Comparison of ENCODE assay signal across 1 cellular context in the genomic region with DNA sequence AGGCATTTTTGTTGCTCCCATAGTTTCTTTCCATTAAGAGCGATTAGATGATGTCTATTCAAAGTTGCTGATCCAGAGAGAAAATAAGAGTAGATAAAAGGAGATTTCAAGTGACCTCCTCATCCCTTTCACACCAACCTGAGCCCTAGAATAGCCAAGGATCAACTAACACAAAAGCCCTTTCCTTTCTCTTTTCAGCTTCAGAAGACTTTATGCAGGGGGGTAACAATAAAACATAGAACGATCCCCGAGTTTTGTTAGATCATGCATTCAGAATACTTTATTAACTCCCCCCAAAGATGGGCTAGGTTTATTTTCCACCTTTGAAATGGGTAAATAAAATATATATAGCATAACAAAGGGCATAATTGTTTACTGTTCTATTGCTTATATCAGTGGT.
TF ChIP-seq lines count a peak whose summit lies in the region.

No MANE protein-coding gene starts in this region.

TF ChIP-seq in H1, 55 proteins besides CTCF, POLR2A, EP300 and RAD21 (continued from another document):
- TF ChIP-seq, protein P1, sequence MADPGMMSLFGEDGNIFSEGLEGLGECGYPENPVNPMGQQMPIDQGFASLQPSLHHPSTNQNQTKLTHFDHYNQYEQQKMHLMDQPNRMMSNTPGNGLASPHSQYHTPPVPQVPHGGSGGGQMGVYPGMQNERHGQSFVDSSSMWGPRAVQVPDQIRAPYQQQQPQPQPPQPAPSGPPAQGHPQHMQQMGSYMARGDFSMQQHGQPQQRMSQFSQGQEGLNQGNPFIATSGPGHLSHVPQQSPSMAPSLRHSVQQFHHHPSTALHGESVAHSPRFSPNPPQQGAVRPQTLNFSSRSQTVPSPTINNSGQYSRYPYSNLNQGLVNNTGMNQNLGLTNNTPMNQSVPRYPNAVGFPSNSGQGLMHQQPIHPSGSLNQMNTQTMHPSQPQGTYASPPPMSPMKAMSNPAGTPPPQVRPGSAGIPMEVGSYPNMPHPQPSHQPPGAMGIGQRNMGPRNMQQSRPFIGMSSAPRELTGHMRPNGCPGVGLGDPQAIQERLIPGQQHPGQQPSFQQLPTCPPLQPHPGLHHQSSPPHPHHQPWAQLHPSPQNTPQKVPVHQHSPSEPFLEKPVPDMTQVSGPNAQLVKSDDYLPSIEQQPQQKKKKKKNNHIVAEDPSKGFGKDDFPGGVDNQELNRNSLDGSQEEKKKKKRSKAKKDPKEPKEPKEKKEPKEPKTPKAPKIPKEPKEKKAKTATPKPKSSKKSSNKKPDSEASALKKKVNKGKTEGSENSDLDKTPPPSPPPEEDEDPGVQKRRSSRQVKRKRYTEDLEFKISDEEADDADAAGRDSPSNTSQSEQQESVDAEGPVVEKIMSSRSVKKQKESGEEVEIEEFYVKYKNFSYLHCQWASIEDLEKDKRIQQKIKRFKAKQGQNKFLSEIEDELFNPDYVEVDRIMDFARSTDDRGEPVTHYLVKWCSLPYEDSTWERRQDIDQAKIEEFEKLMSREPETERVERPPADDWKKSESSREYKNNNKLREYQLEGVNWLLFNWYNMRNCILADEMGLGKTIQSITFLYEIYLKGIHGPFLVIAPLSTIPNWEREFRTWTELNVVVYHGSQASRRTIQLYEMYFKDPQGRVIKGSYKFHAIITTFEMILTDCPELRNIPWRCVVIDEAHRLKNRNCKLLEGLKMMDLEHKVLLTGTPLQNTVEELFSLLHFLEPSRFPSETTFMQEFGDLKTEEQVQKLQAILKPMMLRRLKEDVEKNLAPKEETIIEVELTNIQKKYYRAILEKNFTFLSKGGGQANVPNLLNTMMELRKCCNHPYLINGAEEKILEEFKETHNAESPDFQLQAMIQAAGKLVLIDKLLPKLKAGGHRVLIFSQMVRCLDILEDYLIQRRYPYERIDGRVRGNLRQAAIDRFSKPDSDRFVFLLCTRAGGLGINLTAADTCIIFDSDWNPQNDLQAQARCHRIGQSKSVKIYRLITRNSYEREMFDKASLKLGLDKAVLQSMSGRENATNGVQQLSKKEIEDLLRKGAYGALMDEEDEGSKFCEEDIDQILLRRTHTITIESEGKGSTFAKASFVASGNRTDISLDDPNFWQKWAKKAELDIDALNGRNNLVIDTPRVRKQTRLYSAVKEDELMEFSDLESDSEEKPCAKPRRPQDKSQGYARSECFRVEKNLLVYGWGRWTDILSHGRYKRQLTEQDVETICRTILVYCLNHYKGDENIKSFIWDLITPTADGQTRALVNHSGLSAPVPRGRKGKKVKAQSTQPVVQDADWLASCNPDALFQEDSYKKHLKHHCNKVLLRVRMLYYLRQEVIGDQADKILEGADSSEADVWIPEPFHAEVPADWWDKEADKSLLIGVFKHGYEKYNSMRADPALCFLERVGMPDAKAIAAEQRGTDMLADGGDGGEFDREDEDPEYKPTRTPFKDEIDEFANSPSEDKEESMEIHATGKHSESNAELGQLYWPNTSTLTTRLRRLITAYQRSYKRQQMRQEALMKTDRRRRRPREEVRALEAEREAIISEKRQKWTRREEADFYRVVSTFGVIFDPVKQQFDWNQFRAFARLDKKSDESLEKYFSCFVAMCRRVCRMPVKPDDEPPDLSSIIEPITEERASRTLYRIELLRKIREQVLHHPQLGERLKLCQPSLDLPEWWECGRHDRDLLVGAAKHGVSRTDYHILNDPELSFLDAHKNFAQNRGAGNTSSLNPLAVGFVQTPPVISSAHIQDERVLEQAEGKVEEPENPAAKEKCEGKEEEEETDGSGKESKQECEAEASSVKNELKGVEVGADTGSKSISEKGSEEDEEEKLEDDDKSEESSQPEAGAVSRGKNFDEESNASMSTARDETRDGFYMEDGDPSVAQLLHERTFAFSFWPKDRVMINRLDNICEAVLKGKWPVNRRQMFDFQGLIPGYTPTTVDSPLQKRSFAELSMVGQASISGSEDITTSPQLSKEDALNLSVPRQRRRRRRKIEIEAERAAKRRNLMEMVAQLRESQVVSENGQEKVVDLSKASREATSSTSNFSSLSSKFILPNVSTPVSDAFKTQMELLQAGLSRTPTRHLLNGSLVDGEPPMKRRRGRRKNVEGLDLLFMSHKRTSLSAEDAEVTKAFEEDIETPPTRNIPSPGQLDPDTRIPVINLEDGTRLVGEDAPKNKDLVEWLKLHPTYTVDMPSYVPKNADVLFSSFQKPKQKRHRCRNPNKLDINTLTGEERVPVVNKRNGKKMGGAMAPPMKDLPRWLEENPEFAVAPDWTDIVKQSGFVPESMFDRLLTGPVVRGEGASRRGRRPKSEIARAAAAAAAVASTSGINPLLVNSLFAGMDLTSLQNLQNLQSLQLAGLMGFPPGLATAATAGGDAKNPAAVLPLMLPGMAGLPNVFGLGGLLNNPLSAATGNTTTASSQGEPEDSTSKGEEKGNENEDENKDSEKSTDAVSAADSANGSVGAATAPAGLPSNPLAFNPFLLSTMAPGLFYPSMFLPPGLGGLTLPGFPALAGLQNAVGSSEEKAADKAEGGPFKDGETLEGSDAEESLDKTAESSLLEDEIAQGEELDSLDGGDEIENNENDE (IDR thresholded peaks at IDR 0.05; ENCODE audit: insufficient replicate concordance, low read length): no peak
TF ChIP-seq in H1: peak in this region for 1.
